Comparison of ENCODE assay signal across 8 cellular contexts in genomic region chr2:43224571-43225092, GRCh38. TPM values are rescaled to one million over a fixed set of nuclear protein-coding genes. Genes with fewer than 3 reads are reported as not detected.
DNase-seq lines count a peak whose midpoint lies in the region; ATAC-seq and TF ChIP-seq lines count a peak whose summit lies in the region.

No MANE protein-coding gene starts in this region.

- peak in 1 of 2 donors; percentile 0 for ATAC-seq in activated T-cell treated with anti-CD3 and anti-CD28 coated beads, Interleukin-2, amount 50 U/mL, for 72 hours (replicated peaks in 1 of 2)

- peaks cover 18 to 29% of the 10 kb centered on the region in 2 donors for H3K36me3 Mint-ChIP-seq in activated T-cell treated with anti-CD3 and anti-CD28 coated beads, Interleukin-2, amount 50 U/mL, for 72 hours (ENCODE audit: insufficient read depth in 2 of 2)

- no peaks in the 10 kb centered on the region for H3K9me3 Mint-ChIP-seq in activated T-cell treated with anti-CD3 and anti-CD28 coated beads, Interleukin-2, amount 50 U/mL, for 72 hours

- H3K4me3 ChIP-seq in foreskin fibroblast (ENCODE audit: low read depth in 1 of 2, low read length in 2 of 2) (peak overlapping the region; percentile 87 to 92), retinal pigment epithelial cell (ENCODE audit: low read length) (peak overlapping the region; percentile 90)

- no peaks in the 10 kb centered on the region for H3K27me3 Mint-ChIP-seq in activated T-cell treated with anti-CD3 and anti-CD28 coated beads, Interleukin-2, amount 50 U/mL, for 72 hours (ENCODE audit: low read depth)

- in situ Hi-C loops in KBM-7 (cut with MboI; ENCODE audit: low pct_unique_long_range_greater_than_20kb, low sequenced_read_pairs): no loop called here

- peak overlapping the region; percentile 96 for H3K4me3 Mint-ChIP-seq in activated T-cell treated with anti-CD3 and anti-CD28 coated beads, Interleukin-2, amount 50 U/mL, for 72 hours

- no peak overlapping the region for H3K27ac Mint-ChIP-seq in activated T-cell treated with anti-CD3 and anti-CD28 coated beads, Interleukin-2, amount 50 U/mL, for 72 hours

- DNase-seq in activated CD8-positive, alpha-beta memory T cell treated with anti-CD3 and anti-CD28 coated beads, Interleukin-2, amount 50 U/mL, for 4 hours: peak; percentile 45
- no peak for DNase-seq in activated CD8-positive, alpha-beta memory T cell treated with anti-CD3 and anti-CD28 coated beads, Interleukin-2, amount 50 U/mL, for 48 hours
- DNase-seq in activated T-cell treated with anti-CD3 and anti-CD28 coated beads, Interleukin-2, amount 50 U/mL, for 72 hours: peak; percentile 66 to 73
- DNase-seq in foreskin fibroblast (no peak), retinal pigment epithelial cell (ENCODE audit: low read depth) (no peak), mesenteric fat pad (ENCODE audit: low spot score) (no peak), NCI-H2196 (lab: John Stamatoyannopoulos, UW; ENCODE audit: unreplicated experiment) (no peak), KBM-7 (no peak)

- TF ChIP-seq CTCF in foreskin fibroblast (IDR thresholded peaks at IDR 0.05; ENCODE audit: low read depth, low read length) (no peak), retinal pigment epithelial cell (conservative IDR thresholded peaks at IDR 0.05; ENCODE audit: low read depth, low read length) (no peak)

- H3K4me1 Mint-ChIP-seq in activated T-cell treated with anti-CD3 and anti-CD28 coated beads, Interleukin-2, amount 50 U/mL, for 72 hours (ENCODE audit: low read depth): peaks cover 54% of the 10 kb centered on the region

RNA-seq across cellular contexts. Expression of gene ZFP36L2, which starts 1.8 kb away (rescaled TPM):
- 10 to 100 TPM; 70.8 to 86.4 TPM for total RNA-seq in activated T-cell treated with anti-CD3 and anti-CD28 coated beads, Interleukin-2, amount 50 U/mL, for 72 hours
- total RNA-seq in mesenteric fat pad: 237 TPM

Comparison
In these comparisons a context has a peak if more than half of its experiments do, and no peak if none do; other contexts are left out.
1. DNase-seq: peak in activated CD8-positive, alpha-beta memory T cell treated with anti-CD3 and anti-CD28 coated beads, Interleukin-2, amount 50 U/mL, for 4 hours (single experiment) and activated T-cell treated with anti-CD3 and anti-CD28 coated beads, Interleukin-2, amount 50 U/mL, for 72 hours (2 of 2); none in activated CD8-positive, alpha-beta memory T cell treated with anti-CD3 and anti-CD28 coated beads, Interleukin-2, amount 50 U/mL, for 48 hours (single experiment), foreskin fibroblast (0 of 2), retinal pigment epithelial cell (single experiment), mesenteric fat pad (single experiment), NCI-H2196 (single experiment) and KBM-7 (single experiment).